15 cellular contexts compared by ENCODE assay signal in the genomic region with DNA sequence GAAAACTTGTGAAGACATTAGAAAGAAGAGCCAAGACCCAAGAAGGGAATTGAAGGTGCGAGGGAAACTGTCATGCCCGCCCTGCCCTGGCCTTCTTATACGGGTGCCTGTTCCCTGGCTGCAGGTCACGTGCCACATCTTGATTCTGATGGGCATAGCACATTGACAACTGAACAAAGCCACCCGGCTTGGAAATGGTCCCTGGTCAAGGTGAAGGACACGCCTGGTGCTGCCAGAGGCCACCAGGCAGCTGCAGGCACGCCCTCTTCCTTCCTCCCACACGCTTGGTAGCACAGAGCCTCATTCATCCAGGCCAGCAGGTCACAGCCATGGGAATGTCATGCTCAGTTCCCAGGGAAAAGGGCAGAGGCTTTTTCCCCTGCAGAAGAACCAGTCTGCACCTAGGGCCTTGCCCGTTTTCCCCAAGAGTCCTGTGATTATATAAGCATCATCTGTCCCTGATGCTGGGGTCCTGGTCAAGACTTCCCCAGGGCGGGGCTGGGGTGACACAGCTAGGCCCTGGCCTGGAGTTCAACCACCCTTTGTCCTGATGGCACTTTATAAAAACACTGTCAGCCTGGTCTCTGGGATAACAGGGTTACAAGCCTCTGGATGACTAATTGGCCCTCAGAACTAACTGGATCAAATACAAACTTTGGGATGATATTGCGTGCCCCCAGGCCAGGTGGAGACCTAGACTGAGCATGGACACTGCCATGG. TPM values are rescaled to one million over a fixed set of nuclear protein-coding genes. Genes with fewer than 3 reads are reported as not detected.
DNase-seq lines count a peak whose midpoint lies in the region; ATAC-seq, FAIRE-seq and TF ChIP-seq lines count a peak whose summit lies in the region.
"Had no signal": no experiment of that assay in that cellular context is flagged by ENCODE, and none has a peak within 500 bp of the region (broad histone marks: within the 10 kb centered on the region; RNA-seq: fewer than 3 reads in every experiment).

No MANE protein-coding gene starts in this region.

- peaks cover 45% of the 10 kb centered on the region for H3K4me1 ChIP-seq in left ventricle myocardium inferior
- peaks cover 8 to 33% (median 14%) of the 10 kb centered on the region in 3 donors for H3K4me1 ChIP-seq in pancreas

- FAIRE-seq in A204.1 (lab: Jason Lieb, UNC) (peak; percentile 85), pancreas (lab: Jason Lieb, UNC) (no peak)
- FAIRE-seq: A549, D721Med had no signal

- no peaks in the 10 kb centered on the region for H3K9me3 ChIP-seq in left ventricle myocardium inferior (replicated peaks)
- H3K9me3 ChIP-seq in pancreas = no peaks in the 10 kb centered on the region
- H3K9me3 ChIP-seq: A549 had no signal

- intact Hi-C loops in left ventricle myocardium inferior (cut with micrococcal nuclease) (loop anchor here (5.0 to 10.0 kb wide), 2 partner anchors 131 to 304 kb away; no protein-coding TSS in a partner anchor), pancreas (cut with DNase I) (loop anchor here in 1 of 3 donors (5.0 kb wide), 2 partner anchors 134 to 304 kb away; no protein-coding TSS in a partner anchor)

- H3K4me3 ChIP-seq in left ventricle myocardium inferior (no peak overlapping the region), pancreas (no peak overlapping the region)
- H3K4me3 ChIP-seq: A549 had no signal

- H3K36me3 ChIP-seq in left ventricle myocardium inferior (no peaks in the 10 kb centered on the region), pancreas (no peaks in the 10 kb centered on the region)
- H3K36me3 ChIP-seq: brain microvascular endothelial cell had no signal

- H3K27ac ChIP-seq in left ventricle myocardium inferior (replicated peaks) (peak overlapping the region; percentile 52), pancreas (peak overlapping the region in 2 of 4 donors; percentile 16 to 55)
- H3K27ac ChIP-seq: A549, brain microvascular endothelial cell, epithelial cell of prostate had no signal

- H3K27me3 ChIP-seq in left ventricle myocardium inferior (ENCODE audit: low read depth) = no peaks in the 10 kb centered on the region
- H3K27me3 ChIP-seq in pancreas = no peaks in the 10 kb centered on the region
- H3K27me3 ChIP-seq: brain microvascular endothelial cell had no signal

- in situ Hi-C loops in SK-MEL-5 (cut with HindIII; ENCODE audit: low pct_unique_long_range_greater_than_20kb, low sequenced_read_pairs) = no loop called here

- 38 to 40% methylated on average over 11 of the region's 11 CpGs for WGBS in pancreas, 2 donors

- no peak for TF ChIP-seq CTCF in left ventricle myocardium inferior (IDR thresholded peaks at IDR 0.05; ENCODE audit: borderline replicate concordance)
- TF ChIP-seq CTCF in pancreas (IDR thresholded peaks at IDR 0.05) = no peak

- ATAC-seq in pancreas = peak; percentile 11 to 60 (median 44)
- ATAC-seq: T-helper 17 cell had no signal

- DNase-seq in SK-MEL-5 (ENCODE audit: low read depth, low spot score) = peak; percentile 89
- no peak for DNase-seq in left ventricle myocardium inferior
- DNase-seq in pancreas = peak in 5 of 6 donors; percentile 41 to 71 (median 60)
- DNase-seq in OCI-M1 (lab: John Stamatoyannopoulos, UW) = no peak
- no peak for DNase-seq in activated CD8-positive, alpha-beta memory T cell treated with anti-CD3 and anti-CD28 coated beads, Interleukin-2, amount 50 U/mL, for 48 hours
- DNase-seq in HUDEP-2 (lab: John Stamatoyannopoulos, UW; ENCODE audit: unreplicated experiment in 76 of 76) = no peak
- no peak for DNase-seq in T1000 (lab: John Stamatoyannopoulos, UW)
- DNase-seq: activated CD4-positive, alpha-beta T cell treated with anti-CD3 and anti-CD28 coated beads, Interleukin-2, amount 50 U/mL, for 1 hour; brain microvascular endothelial cell; T-helper 17 cell; trophoblast cell had no signal

RNA-seq across cellular contexts. Expression of gene CDADC1, which starts 56.0 kb away (rescaled TPM):
- total RNA-seq in SK-MEL-5 (2014; rRNA removed; shearing (Covaris generic)) = 4.9 and 7.6 TPM in 2 replicates
- polyA plus RNA-seq in SK-MEL-5 (2015; cell fraction: cytosol; rRNA removed) = 2.5 and 5.9 TPM in 2 replicates
- 5.6 and 6.2 TPM in 2 replicates for polyA plus RNA-seq in SK-MEL-5 (2015; cell fraction: nucleus; rRNA removed)
- total RNA-seq in left ventricle myocardium inferior (11.4 TPM), pancreas (1 to 10 TPM; 3.2 to 4.4 (median 3.6) TPM)
- polyA plus RNA-seq in pancreas = 1 to 10 TPM; 2.5 to 3.7 TPM

Comparison
In these comparisons a context has a peak if more than half of its experiments do, and no peak if none do; other contexts are left out.
1. DNase-seq: peak in SK-MEL-5 (single experiment) and pancreas (5 of 6); none in left ventricle myocardium inferior (single experiment), OCI-M1 (single experiment), activated CD8-positive, alpha-beta memory T cell treated with anti-CD3 and anti-CD28 coated beads, Interleukin-2, amount 50 U/mL, for 48 hours (single experiment), HUDEP-2 (0 of 76) and T1000 (single experiment).